Comparison of ENCODE assay signal across 2 cellular contexts in the genomic region with DNA sequence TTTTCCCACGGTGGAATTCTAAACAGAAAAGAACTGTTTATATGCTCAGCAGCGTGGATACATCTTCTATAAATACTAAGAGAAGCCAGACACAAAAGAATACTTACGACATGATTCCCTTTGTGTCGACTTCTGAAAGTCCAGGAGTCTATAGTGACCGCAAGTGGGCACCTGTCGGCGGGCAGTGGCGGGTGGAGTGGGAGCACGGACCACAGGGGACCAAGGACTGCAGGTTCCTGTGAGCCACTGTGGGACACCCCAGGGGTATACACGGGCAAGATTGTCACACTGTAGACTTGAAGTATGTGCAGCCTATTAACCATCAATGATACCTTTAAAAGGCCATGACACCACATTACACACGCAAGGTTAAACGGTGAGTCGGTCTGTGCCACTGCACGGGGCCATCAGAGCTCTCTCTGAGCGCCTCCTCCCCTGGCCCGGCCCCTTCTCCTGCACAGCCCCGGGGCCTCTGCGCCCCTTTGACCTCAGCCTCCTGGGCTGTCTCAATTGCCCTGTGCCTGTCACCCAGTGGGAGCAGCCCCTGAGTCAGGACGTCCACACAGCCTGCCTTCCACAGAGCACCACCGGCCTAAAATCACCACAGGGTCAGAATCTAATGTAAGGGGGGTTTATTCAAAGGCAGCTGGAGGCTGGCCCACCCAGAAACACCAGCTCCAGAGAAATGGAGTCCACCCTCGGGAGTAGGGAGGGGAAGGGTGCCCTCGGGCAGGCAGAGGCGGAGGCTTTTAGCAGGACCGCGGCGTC.
TF ChIP-seq lines count a peak whose summit lies in the region.

No MANE protein-coding gene starts in this region.

TF ChIP-seq in SK-N-SH, 30 proteins besides CTCF, POLR2A, EP300 and RAD21:
- TF ChIP-seq NFIC (IDR thresholded peaks at IDR 0.05; ENCODE audit: borderline replicate concordance) (no peak), CHD2 (IDR thresholded peaks at IDR 0.05; ENCODE audit: low read length, partially characterized antibody) (no peak), MXI1 (IDR thresholded peaks at IDR 0.05; ENCODE audit: low read depth, low read length) (no peak), TEAD4 (IDR thresholded peaks at IDR 0.05; ENCODE audit: borderline replicate concordance, insufficient read depth) (no peak), GATA2 (CRISPR knock-in tag; IDR thresholded peaks at IDR 0.05) (no peak), EZH2phosphoT487 (IDR thresholded peaks at IDR 0.05; ENCODE audit: borderline replicate concordance, low read depth) (no peak), FOXJ3 (CRISPR knock-in tag; IDR thresholded peaks at IDR 0.05) (no peak), NRF1 (IDR thresholded peaks at IDR 0.05; ENCODE audit: low read depth, low read length) (no peak), TCF12 (IDR thresholded peaks at IDR 0.05) (no peak), POLR2AphosphoS5 (IDR thresholded peaks at IDR 0.05; ENCODE audit: low read depth, low read length) (no peak), SIN3A (IDR thresholded peaks at IDR 0.05; ENCODE audit: borderline replicate concordance, low read depth, low read length) (no peak)
- TF ChIP-seq, protein P1, sequence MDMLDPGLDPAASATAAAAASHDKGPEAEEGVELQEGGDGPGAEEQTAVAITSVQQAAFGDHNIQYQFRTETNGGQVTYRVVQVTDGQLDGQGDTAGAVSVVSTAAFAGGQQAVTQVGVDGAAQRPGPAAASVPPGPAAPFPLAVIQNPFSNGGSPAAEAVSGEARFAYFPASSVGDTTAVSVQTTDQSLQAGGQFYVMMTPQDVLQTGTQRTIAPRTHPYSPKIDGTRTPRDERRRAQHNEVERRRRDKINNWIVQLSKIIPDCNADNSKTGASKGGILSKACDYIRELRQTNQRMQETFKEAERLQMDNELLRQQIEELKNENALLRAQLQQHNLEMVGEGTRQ (IDR thresholded peaks at IDR 0.05; ENCODE audit: borderline replicate concordance, low read depth, low read length), result no peak

TF ChIP-seq in SK-N-SH treated with all-trans-retinoic acid at 6 μM for 48 hours, 23 proteins besides CTCF, POLR2A, EP300 and RAD21:
- TF ChIP-seq ZNF8 (CRISPR knock-in tag; IDR thresholded peaks at IDR 0.05), result no peak
- TF ChIP-seq, protein P2, sequence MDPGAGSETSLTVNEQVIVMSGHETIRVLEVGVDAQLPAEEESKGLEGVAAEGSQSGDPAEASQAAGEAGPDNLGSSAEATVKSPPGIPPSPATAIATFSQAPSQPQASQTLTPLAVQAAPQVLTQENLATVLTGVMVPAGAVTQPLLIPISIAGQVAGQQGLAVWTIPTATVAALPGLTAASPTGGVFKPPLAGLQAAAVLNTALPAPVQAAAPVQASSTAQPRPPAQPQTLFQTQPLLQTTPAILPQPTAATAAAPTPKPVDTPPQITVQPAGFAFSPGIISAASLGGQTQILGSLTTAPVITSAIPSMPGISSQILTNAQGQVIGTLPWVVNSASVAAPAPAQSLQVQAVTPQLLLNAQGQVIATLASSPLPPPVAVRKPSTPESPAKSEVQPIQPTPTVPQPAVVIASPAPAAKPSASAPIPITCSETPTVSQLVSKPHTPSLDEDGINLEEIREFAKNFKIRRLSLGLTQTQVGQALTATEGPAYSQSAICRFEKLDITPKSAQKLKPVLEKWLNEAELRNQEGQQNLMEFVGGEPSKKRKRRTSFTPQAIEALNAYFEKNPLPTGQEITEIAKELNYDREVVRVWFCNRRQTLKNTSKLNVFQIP (CRISPR knock-in tag; IDR thresholded peaks at IDR 0.05; ENCODE audit: borderline replicate concordance, low read depth), result no peak
